In the genomic region with DNA sequence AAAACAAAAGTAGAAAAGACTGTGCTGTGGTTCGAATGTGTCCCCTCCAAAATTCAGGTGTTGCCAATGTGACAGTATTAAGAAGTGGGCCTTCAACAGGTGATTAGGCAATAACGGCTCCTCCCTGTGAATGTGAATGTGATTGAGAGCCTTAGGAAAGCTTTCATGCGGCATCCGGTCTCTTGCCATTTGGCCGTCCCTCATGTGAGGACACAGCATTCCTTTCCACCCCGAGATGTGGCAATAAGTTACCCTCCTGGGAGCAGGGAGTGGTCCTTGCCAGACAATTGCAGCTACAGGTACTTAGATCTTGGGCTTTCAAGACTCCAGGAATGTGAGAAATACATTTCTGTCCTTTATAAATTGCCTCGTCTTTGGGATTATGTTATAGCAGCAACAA, we compare ENCODE assay signal across 25 cellular contexts.
DNase-seq lines count a peak whose midpoint lies in the region; ATAC-seq, FAIRE-seq and TF ChIP-seq lines count a peak whose summit lies in the region.
"Had no signal": no experiment of that assay in that cellular context is flagged by ENCODE, and none has a peak within 500 bp of the region (broad histone marks: within the 10 kb centered on the region; RNA-seq: fewer than 3 reads in every experiment).

No MANE protein-coding gene starts in this region.

- CTCF ChIA-PET in K562 (lab: Yijun Ruan, JAX; ENCODE audit: low intra/inter-chr PET ratio) = no interaction called here

- no peak for TF ChIP-seq POLR2A in K562 (conservative IDR thresholded peaks at IDR 0.05)

- H3K9ac ChIP-seq in K562 (ENCODE audit: insufficient read depth in 1 of 2, low read depth in 2 of 2, low read length in 2 of 2) = no peak overlapping the region
- H3K9ac ChIP-seq: BLaER1, neural progenitor cell had no signal

- no peak overlapping the region for H2AFZ ChIP-seq in K562 (ENCODE audit: low read depth, low read length)
- H2AFZ ChIP-seq: neural progenitor cell had no signal

- H3K27me3 Mint-ChIP-seq in immature natural killer cell (ENCODE audit: low read depth in 3 of 3) (peaks cover 0 to 4% (median 3%) of the 10 kb centered on the region in 3 donors), progenitor cell of endocrine pancreas (no peaks in the 10 kb centered on the region)

- no peak for ATAC-seq in K562
- ATAC-seq in sciatic nerve = peak; percentile 31
- no peak for ATAC-seq in HG02973 (IDR thresholded peaks at IDR 0.05; ENCODE audit: unreplicated experiment)
- no peak for ATAC-seq in HG03460 (IDR thresholded peaks at IDR 0.05; ENCODE audit: unreplicated experiment)
- ATAC-seq: activated CD8-positive, alpha-beta memory T cell treated with anti-CD3 and anti-CD28 coated beads, Interleukin-2, amount 10 ng/mL, durations not matched to agents 7 days and 5 days; activated naive CD4-positive, alpha-beta T cell treated with anti-CD3 and anti-CD28 coated beads, Interleukin-2, amount 50 U/mL, for 72 hours; GM12878; stimulated activated naive B cell treated with anti-CD40 and anti-IgM and Interleukin-4, amounts not matched to agents 10 μg/mL and 1 μg/mL and 100 μg/mL, for 72 hours had no signal

- no peak overlapping the region for H3K4me2 ChIP-seq in K562 (ENCODE audit: insufficient read depth, low read length)
- H3K4me2 ChIP-seq: BLaER1, neural progenitor cell had no signal

- intact Hi-C loops in K562 (cut with micrococcal nuclease) (no loop called here), sciatic nerve (cut with DNase I) (no loop called here)

- TF ChIP-seq RAD21 in K562 (CRISPR knock-in tag; conservative IDR thresholded peaks at IDR 0.05 in 1 of 2, IDR thresholded peaks at IDR 0.05 in 1 of 2) = no peak

- no peak for TF ChIP-seq EP300 in K562 (IDR thresholded peaks at IDR 0.05; ENCODE audit: low read length)

- POLR2A ChIA-PET in K562 (lab: Yijun Ruan, JAX) = no interaction called here

- no peaks in the 10 kb centered on the region for H3K4me1 ChIP-seq in K562 (replicated peaks in 1 of 2; ENCODE audit: control insufficient read depth in 2 of 2, insufficient read depth in 2 of 2, low read length in 2 of 2)
- H3K4me1 ChIP-seq: BLaER1, neural progenitor cell, Peyer's patch, prostate gland, tibial artery had no signal

- in situ Hi-C loops in K562 (cut with MboI) = no loop called here

- H4K20me1 ChIP-seq in K562 (replicated peaks; ENCODE audit: control insufficient read depth, insufficient read depth, low read length) = no peaks in the 10 kb centered on the region
- H4K20me1 ChIP-seq: BLaER1 had no signal

- H3K4me3 ChIP-seq in H7 (ENCODE audit: insufficient read depth, low read depth, low read length) (no peak overlapping the region), K562 (no peak overlapping the region)
- H3K4me3 ChIP-seq: BLaER1, GM12878, neural progenitor cell, Peyer's patch, prostate gland, skin epidermis, tibial artery had no signal

- H3K9me3 ChIP-seq in K562 (replicated peaks; ENCODE audit: control insufficient read depth, insufficient read depth, low read depth, low read length) = no peaks in the 10 kb centered on the region
- H3K9me3 ChIP-seq: Peyer's patch, prostate gland had no signal

- H3K27ac Mint-ChIP-seq in immature natural killer cell (no peak overlapping the region), progenitor cell of endocrine pancreas (no peak overlapping the region)
- H3K27ac Mint-ChIP-seq: activated CD4-positive, alpha-beta T cell treated with anti-CD3 and anti-CD28 coated beads, Interleukin-2, amount 10 ng/mL, durations not matched to agents 7 days and 5 days; activated CD8-positive, alpha-beta memory T cell treated with anti-CD3 and anti-CD28 coated beads, Interleukin-2, amount 10 ng/mL, durations not matched to agents 7 days and 5 days; activated naive CD4-positive, alpha-beta T cell treated with anti-CD3 and anti-CD28 coated beads, Interleukin-2, amount 50 U/mL, for 72 hours; stimulated activated naive B cell treated with anti-CD40 and anti-IgM and Interleukin-4, amounts not matched to agents 10 μg/mL and 1 μg/mL and 100 μg/mL, for 72 hours had no signal

- H3K36me3 ChIP-seq in H7 (replicated peaks; ENCODE audit: control insufficient read depth, insufficient read depth, low read length) (no peaks in the 10 kb centered on the region), K562 (ENCODE audit: control insufficient read depth, insufficient read depth, low read length) (no peaks in the 10 kb centered on the region)
- H3K36me3 ChIP-seq: BLaER1, neural progenitor cell, Peyer's patch, prostate gland, tibial artery had no signal

- H3K4me3 Mint-ChIP-seq in immature natural killer cell (no peak overlapping the region), progenitor cell of endocrine pancreas (ENCODE audit: low read depth) (no peak overlapping the region)
- H3K4me3 Mint-ChIP-seq: activated CD4-positive, alpha-beta T cell treated with anti-CD3 and anti-CD28 coated beads, Interleukin-2, amount 10 ng/mL, durations not matched to agents 7 days and 5 days; activated CD8-positive, alpha-beta memory T cell treated with anti-CD3 and anti-CD28 coated beads, Interleukin-2, amount 10 ng/mL, durations not matched to agents 7 days and 5 days; neural progenitor cell; stimulated activated naive B cell treated with anti-CD40 and anti-IgM and Interleukin-4, amounts not matched to agents 10 μg/mL and 1 μg/mL and 100 μg/mL, for 72 hours had no signal

- no peaks in the 10 kb centered on the region for H3K4me1 Mint-ChIP-seq in immature natural killer cell
- H3K4me1 Mint-ChIP-seq in progenitor cell of endocrine pancreas (ENCODE audit: low read depth) = no peaks in the 10 kb centered on the region
- H3K4me1 Mint-ChIP-seq: activated CD4-positive, alpha-beta T cell treated with anti-CD3 and anti-CD28 coated beads, Interleukin-2, amount 10 ng/mL, durations not matched to agents 7 days and 5 days; activated CD8-positive, alpha-beta memory T cell treated with anti-CD3 and anti-CD28 coated beads, Interleukin-2, amount 10 ng/mL, durations not matched to agents 7 days and 5 days; stimulated activated naive B cell treated with anti-CD40 and anti-IgM and Interleukin-4, amounts not matched to agents 10 μg/mL and 1 μg/mL and 100 μg/mL, for 72 hours had no signal

- H3K79me2 ChIP-seq in K562 (ENCODE audit: control insufficient read depth, insufficient read depth, low read length) = no peaks in the 10 kb centered on the region

- no peaks in the 10 kb centered on the region for H3K27me3 ChIP-seq in H7 (ENCODE audit: control insufficient read depth, insufficient read depth, low read length)
- peaks cover 4 to 8% of the 10 kb centered on the region in 2 experiments; a peak in 2 of 5 replicates for H3K27me3 ChIP-seq in K562 (ENCODE audit: control insufficient read depth in 2 of 2, insufficient read depth in 2 of 2, low read length in 2 of 2)
- H3K27me3 ChIP-seq: BLaER1, neural progenitor cell, Peyer's patch, tibial artery had no signal

- BruUV-seq in K562 (replicated peaks; lab: Mats Ljungman, UMichigan) = no TSS peak

- H3K36me3 Mint-ChIP-seq in immature natural killer cell = no peaks in the 10 kb centered on the region
- peaks cover 2% of the 10 kb centered on the region for H3K36me3 Mint-ChIP-seq in progenitor cell of endocrine pancreas (ENCODE audit: insufficient read depth)
- H3K36me3 Mint-ChIP-seq: activated CD8-positive, alpha-beta memory T cell treated with anti-CD3 and anti-CD28 coated beads, Interleukin-2, amount 10 ng/mL, durations not matched to agents 7 days and 5 days; neural progenitor cell had no signal

- peak; percentile 26 for FAIRE-seq in K562 (lab: Jason Lieb, UNC)
- FAIRE-seq: GM12878 had no signal

- no peak overlapping the region for H3K27ac ChIP-seq in K562 (ENCODE audit: extremely low read depth, low read depth, low read length)
- H3K27ac ChIP-seq: BLaER1, neural progenitor cell, Peyer's patch, prostate gland, skin epidermis, tibial artery, VCaP had no signal

- H3K9me1 ChIP-seq in K562 (ENCODE audit: control insufficient read depth, insufficient read depth, low read length) = no peaks in the 10 kb centered on the region

- TF ChIP-seq CTCF in K562 (IDR thresholded peaks at IDR 0.05 in 2 of 3, conservative IDR thresholded peaks at IDR 0.05 in 1 of 3; ENCODE audit: insufficient read depth in 2 of 3, low read depth in 1 of 3, low read length in 3 of 3) (no peak), progenitor cell of endocrine pancreas (IDR thresholded peaks at IDR 0.05; ENCODE audit: unreplicated experiment) (no peak)

- DNase-seq in H7 = peak; percentile 14
- no peak for DNase-seq in K562 (ENCODE audit: extremely low read depth in 1 of 4, low spot score in 3 of 4)
- peak; percentile 35 for DNase-seq in iPS-NIHi7 (ENCODE audit: extremely low spot score)
- no peak for DNase-seq in sciatic nerve (ENCODE audit: low spot score)
- DNase-seq in immature natural killer cell = no peak
- no peak for DNase-seq in progenitor cell of endocrine pancreas (ENCODE audit: low spot score, unreplicated experiment)
- DNase-seq: activated CD4-positive, alpha-beta T cell treated with anti-CD3 and anti-CD28 coated beads, Interleukin-2, amount 10 ng/mL, durations not matched to agents 7 days and 5 days; activated CD8-positive, alpha-beta memory T cell treated with anti-CD3 and anti-CD28 coated beads, Interleukin-2, amount 10 ng/mL, durations not matched to agents 7 days and 5 days; DND-41; effector memory CD4-positive, alpha-beta T cell; NCI-H1417 treated with DMSO at 0.1 percent for 48 hours; NCI-H524; Peyer's patch; stimulated activated naive B cell treated with anti-CD40 and anti-IgM and Interleukin-4, amounts not matched to agents 10 μg/mL and 1 μg/mL and 100 μg/mL, for 72 hours; T-helper 2 cell had no signal

- H3K9me3 Mint-ChIP-seq in immature natural killer cell (peaks cover 0 to 12% (median 5%) of the 10 kb centered on the region in 6 donors), progenitor cell of endocrine pancreas (ENCODE audit: low read depth) (peaks cover 7% of the 10 kb centered on the region)

- WGBS in K562 (ENCODE audit: insufficient coverage, low coverage, missing lambda C conversion rate) = under 1% methylated on average over 7 of the region's 7 CpGs

TF ChIP-seq in K562, 482 proteins besides CTCF, POLR2A, EP300 and RAD21 (continues in another document):
- TF ChIP-seq MXI1 (IDR thresholded peaks at IDR 0.05; ENCODE audit: low read depth, low read length) (no peak), MEF2D (tag; conservative IDR thresholded peaks at IDR 0.05; ENCODE audit: low read depth) (no peak), STAT5A (IDR thresholded peaks at IDR 0.05; ENCODE audit: borderline replicate concordance, low read length) (no peak), HMG20B (CRISPR knock-in tag; IDR thresholded peaks at IDR 0.05) (no peak), GABPB2 (CRISPR knock-in tag; conservative IDR thresholded peaks at IDR 0.05) (no peak), CEBPB (tag; IDR thresholded peaks at IDR 0.05) (peak; percentile 32; the same call in 1 of the 2 replicates)

Comparison
In these comparisons a context has a peak if more than half of its experiments do, and no peak if none do; other contexts are left out.
1. DNase-seq: peak in H7 (single experiment) and iPS-NIHi7 (single experiment); none in K562 (0 of 4), sciatic nerve (single experiment), immature natural killer cell (0 of 3) and progenitor cell of endocrine pancreas (single experiment).